In the genomic region with DNA sequence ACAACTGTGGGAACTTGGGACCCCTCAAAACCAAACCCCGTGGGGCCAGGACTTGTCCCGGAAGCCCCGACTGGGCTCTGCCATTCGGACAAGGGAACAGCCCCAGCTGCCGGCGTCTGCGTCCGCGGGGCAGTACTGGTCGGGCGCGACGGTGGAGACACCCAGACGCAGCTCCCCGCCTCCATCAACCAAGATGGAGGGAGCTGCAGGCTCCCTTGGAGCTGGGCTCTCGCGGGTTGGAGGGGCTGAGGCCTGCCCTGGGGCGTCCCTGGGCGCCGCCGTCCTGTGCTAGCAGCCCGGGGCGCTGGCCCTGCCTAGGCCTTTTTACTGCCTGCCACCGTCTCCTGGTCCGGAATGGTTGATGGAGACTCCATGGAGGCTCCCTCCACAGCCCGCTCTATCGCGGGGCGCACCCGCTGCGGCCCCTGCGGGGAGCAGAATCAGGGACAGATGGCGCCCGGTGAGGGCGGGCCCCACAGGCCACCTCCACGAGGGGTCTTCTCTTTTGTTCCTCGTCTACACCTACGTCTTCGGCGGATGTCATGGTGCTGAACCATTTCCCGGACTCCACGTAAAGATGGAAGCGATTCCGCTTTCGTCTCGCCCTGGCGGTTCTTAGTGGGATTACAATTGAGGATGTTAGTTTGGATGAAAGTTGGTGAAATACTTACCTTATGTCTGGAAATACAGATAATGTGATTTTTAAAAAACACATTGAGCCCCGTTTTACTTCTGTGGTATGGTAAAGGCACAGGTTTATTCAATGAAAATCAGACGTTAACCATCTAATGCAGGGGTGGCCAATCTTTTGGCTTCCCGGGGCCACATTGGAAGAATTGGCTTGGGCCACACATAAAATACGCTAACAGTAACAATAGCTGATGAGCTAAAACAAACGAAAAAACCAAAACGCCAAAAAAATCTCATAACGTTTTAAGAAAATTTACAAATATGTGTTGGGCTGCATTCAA, we compare ENCODE assay signal across 8 cellular contexts. TPM values are rescaled to one million over a fixed set of nuclear protein-coding genes. Genes with fewer than 3 reads are reported as not detected.
A peak's percentile ranks its signal among the peaks of the same experiment; 100 is the strongest.
DNase-seq lines count a peak whose midpoint lies in the region; ATAC-seq and TF ChIP-seq lines count a peak whose summit lies in the region.

No MANE protein-coding gene starts in this region.

- peaks cover 7% of the 10 kb centered on the region; the same call in 1 of the 2 replicates for H4K20me1 ChIP-seq in IMR-90 (ENCODE audit: insufficient read depth, low read length)

- H2AK9ac ChIP-seq in IMR-90 (replicated peaks; ENCODE audit: low read depth, low read length, poor library complexity) = peak overlapping the region; percentile 90

- H2AK5ac ChIP-seq in IMR-90 (ENCODE audit: low read depth, low read length) = no peak overlapping the region; the same call in 1 of the 2 replicates

- no peaks in the 10 kb centered on the region for H3K27me3 ChIP-seq in IMR-90 (ENCODE audit: control insufficient read depth, insufficient read depth, low read length)

- no peak overlapping the region for H3K18ac ChIP-seq in IMR-90 (ENCODE audit: low read depth, low read length)

- peak overlapping the region; percentile 52 for H3K4me2 ChIP-seq in IMR-90 (ENCODE audit: low read depth, low read length)

- no peak overlapping the region for H3K56ac ChIP-seq in IMR-90 (ENCODE audit: extremely low read depth, insufficient read depth, low read length)

- POLR2A ChIA-PET in IMR-90 (lab: Charles Lee; ENCODE audit: unreplicated experiment) = no interaction called here

- H3K4ac ChIP-seq in IMR-90 (ENCODE audit: low read depth, low read length) = peak overlapping the region; percentile 72

- dilution Hi-C loops in IMR-90 (cut with HindIII; ENCODE audit: low sequenced_read_pairs, unreplicated experiment) = no loop called here

- H3K9me1 ChIP-seq in IMR-90 (ENCODE audit: insufficient read depth, low read length) = peaks cover 3% of the 10 kb centered on the region; the same call in 1 of the 2 replicates

- H3K27ac ChIP-seq in IMR-90 (ENCODE audit: insufficient read depth, low read length) = peak overlapping the region; percentile 35

- 40% methylated on average over 9 of the region's 54 CpGs; no CpG with 5 or more reads in 1 of the 2 experiments for WGBS in IMR-90 (ENCODE audit: extremely low coverage in 2 of 2, insufficient read length in 1 of 2), 2 experiments

- DNase-seq in DMS79 (lab: John Stamatoyannopoulos, UW) (peak; percentile 64), IMR-90 (peak; percentile 9), RPMI8226 (peak; percentile 72), germinal center (ENCODE audit: low spot score) (peak; percentile 69), non-pigmented ciliary epithelial cell (ENCODE audit: low read depth) (peak; percentile 44), superior temporal gyrus (ENCODE audit: extremely low spot score) (peak; percentile 82)
- peak; percentile 53 to 70 (median 60) for DNase-seq in activated naive CD4-positive, alpha-beta T cell (lab: John Stamatoyannopoulos, UW)

- H2BK120ac ChIP-seq in IMR-90 (ENCODE audit: low read depth, low read length) = no peak overlapping the region

- peaks cover 4 to 31% of the 10 kb centered on the region in 2 experiments; a peak in 3 of 4 replicates for H3K79me1 ChIP-seq in IMR-90 (ENCODE audit: low read depth in 1 of 2, low read length in 2 of 2)

- peak; percentile 19; the same call in 1 of the 2 replicates for TF ChIP-seq CTCF in IMR-90 (conservative IDR thresholded peaks at IDR 0.05; ENCODE audit: low read depth, low read length)

- H3K36me3 ChIP-seq in IMR-90 (ENCODE audit: control insufficient read depth, insufficient read depth, low read length) = 0 out of 2 replicates have a peak, but pooled peaks cover 1% of the 10 kb centered on the region

- H2BK5ac ChIP-seq in IMR-90 (ENCODE audit: low read depth, low read length, poor library complexity, severe bottlenecking) = peak overlapping the region; percentile 38

- peak overlapping the region; percentile 84 for H2AFZ ChIP-seq in IMR-90 (replicated peaks; ENCODE audit: low read length, poor library complexity)

- H3K14ac ChIP-seq in IMR-90 (replicated peaks; ENCODE audit: low read depth, low read length) = no peak overlapping the region; the same call in 1 of the 2 replicates

- peak overlapping the region; percentile 30 for H3K4me3 ChIP-seq in IMR-90 (ENCODE audit: insufficient read depth, low read depth, low read length)

- peaks cover 5% of the 10 kb centered on the region; the same call in 1 of the 2 replicates for H3K4me1 ChIP-seq in IMR-90 (ENCODE audit: control insufficient read depth, insufficient read depth, low read length)

- ATAC-seq in GM21515 (IDR thresholded peaks at IDR 0.05; ENCODE audit: unreplicated experiment) (peak; percentile 21), IMR-90 (ENCODE audit: low read depth) (no peak)

- H3K9me3 ChIP-seq in IMR-90 (ENCODE audit: control insufficient read depth, insufficient read depth, low read length) = no peaks in the 10 kb centered on the region

- peak overlapping the region; percentile 65; the same call in 1 of the 2 replicates for H3K23ac ChIP-seq in IMR-90 (ENCODE audit: low read depth, low read length)

- peak overlapping the region; percentile 24 for H4K5ac ChIP-seq in IMR-90 (ENCODE audit: low read depth, low read length)

- CTCF ChIA-PET in IMR-90 (lab: Yijun Ruan, JAX) = no interaction called here

- no peak overlapping the region for H2BK20ac ChIP-seq in IMR-90 (ENCODE audit: low read depth, low read length)

- no peak for TF ChIP-seq POLR2A in IMR-90 (IDR thresholded peaks at IDR 0.05; ENCODE audit: low read depth, low read length)

- no peak overlapping the region for H2BK15ac ChIP-seq in IMR-90 (ENCODE audit: low read depth, low read length)

- peak overlapping the region; percentile 0 for H3K9ac ChIP-seq in IMR-90 (ENCODE audit: low read depth, low read length)

- H4K8ac ChIP-seq in IMR-90 (ENCODE audit: low read depth in 2 of 2, low read length in 2 of 2) = peak overlapping the region; percentile 58 to 70; a peak in 3 of 4 replicates

- H4K91ac ChIP-seq in IMR-90 (ENCODE audit: insufficient read depth, low read depth, low read length) = no peak overlapping the region

- TF ChIP-seq RAD21 in IMR-90 (IDR thresholded peaks at IDR 0.05; ENCODE audit: low read length) = no peak

- no TSS peak for BruUV-seq in IMR-90 (replicated peaks; lab: Mats Ljungman, UMichigan)

- intact Hi-C loops in IMR-90 (cut with micrococcal nuclease) = loop anchor here (5.0 kb wide), 1 partner anchor 82 kb away; a partner anchor contains a TSS

- in situ Hi-C loops in IMR-90 (cut with MboI; ENCODE audit: low sequenced_read_pairs) = no loop called here

TF ChIP-seq in IMR-90, 13 proteins besides CTCF, POLR2A, EP300 and RAD21:
- TF ChIP-seq MAFK (IDR thresholded peaks at IDR 0.05; ENCODE audit: low read depth, low read length) = no peak
- TF ChIP-seq FOS (IDR thresholded peaks at IDR 0.05; ENCODE audit: low read depth, low read length) = no peak
TF ChIP-seq in IMR-90: peak in this region for 0.

RNA-seq across cellular contexts. Expression of a gene that starts 1.2 kb away (rescaled TPM):
- total RNA-seq in IMR-90 (2012; rRNA removed) = 10.2 and 13.6 TPM in 2 replicates
- polyA plus RNA-seq in IMR-90 (2012; rRNA removed) = 5.2 and 7.0 TPM in 2 replicates
- 0.74 and 0.75 TPM in 2 replicates for polyA plus RNA-seq in IMR-90 (2012; cell fraction: cytosol; rRNA removed)
- polyA plus RNA-seq in IMR-90 (2012; cell fraction: nucleus; rRNA removed; ENCODE audit: low replicate concordance) = 1.2 and 12.1 TPM in 2 replicates

Comparison
In these comparisons a context has a peak if more than half of its experiments do, and no peak if none do; other contexts are left out.
1. DNase-seq: peak in every context shown above with its lines; median percentile 82 in superior temporal gyrus; 72 in RPMI8226; 69 in germinal center; 64 in DMS79; 60 in activated naive CD4-positive, alpha-beta T cell; 44 in non-pigmented ciliary epithelial cell; 9 in IMR-90.